ENCODE assay signal across 1 cellular context in the genomic region with DNA sequence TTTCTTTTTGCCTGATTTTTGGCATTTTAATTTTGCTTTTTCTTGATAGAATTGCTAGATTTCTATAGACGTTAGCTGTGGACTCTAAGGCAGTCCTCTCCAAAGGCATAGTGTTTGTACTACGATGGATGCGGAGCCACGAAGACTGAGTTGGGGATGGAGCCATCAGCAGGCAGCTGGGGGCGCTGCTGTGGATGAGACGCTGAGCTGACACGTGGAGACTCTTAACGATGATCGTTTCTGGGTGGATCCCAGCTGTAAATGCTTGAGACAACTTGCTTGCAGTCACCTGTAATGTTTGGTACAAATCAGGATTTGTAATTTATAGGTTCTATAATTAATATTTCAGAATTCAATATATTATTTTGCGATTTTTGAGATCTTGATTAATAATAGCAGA.
A peak's percentile ranks its signal among the peaks of the same experiment; 100 is the strongest.
TF ChIP-seq lines count a peak whose summit lies in the region.

No MANE protein-coding gene starts in this region.

TF ChIP-seq in HCT116, 20 proteins besides CTCF, POLR2A, EP300 and RAD21 (continued from another document):
- TF ChIP-seq, protein P1, sequence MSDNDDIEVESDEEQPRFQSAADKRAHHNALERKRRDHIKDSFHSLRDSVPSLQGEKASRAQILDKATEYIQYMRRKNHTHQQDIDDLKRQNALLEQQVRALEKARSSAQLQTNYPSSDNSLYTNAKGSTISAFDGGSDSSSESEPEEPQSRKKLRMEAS (IDR thresholded peaks at IDR 0.05): peak; percentile 88
- TF ChIP-seq TCF7L2 (IDR thresholded peaks at IDR 0.05; ENCODE audit: borderline replicate concordance, extremely low read depth, insufficient read depth, insufficient read length) (no peak), CBX3 (IDR thresholded peaks at IDR 0.05; ENCODE audit: low read depth) (peak; percentile 77), EZH2 (IDR thresholded peaks at IDR 0.05) (no peak)
